ENCODE assay signal across 8 cellular contexts in genomic region chr4:37826282-37827029, GRCh38. TPM values are rescaled to one million over a fixed set of nuclear protein-coding genes. Genes with fewer than 3 reads are reported as not detected.
DNase-seq lines count a peak whose midpoint lies in the region; ATAC-seq and TF ChIP-seq lines count a peak whose summit lies in the region.

Gene PGM2 (plus strand): TSS chr4:37826686. CDS start chr4:37826733, 47 bp downstream.

- H3K4me3 Mint-ChIP-seq in activated T-helper 2 cell treated with anti-CD3 and anti-CD28 coated beads, Interferon-gamma antibody, Interleukin-2, Interleukin-4, amounts not matched to agents 10 μg/mL and 5 μg/mL and 100 μg/mL, durations not matched to agents 14 hours and 24 hours and 36 hours (ENCODE audit: low read depth) = peak within 1 kb of the TSS; percentile 91
- peak within 1 kb of the TSS; percentile 89 for H3K4me3 Mint-ChIP-seq in nephron progenitor cell

- no peak for TF ChIP-seq CTCF in KMS-11 (conservative IDR thresholded peaks at IDR 0.05; ENCODE audit: low read depth, low read length)
- TF ChIP-seq CTCF in fibroblast of the aortic adventitia (IDR thresholded peaks at IDR 0.05; ENCODE audit: insufficient read depth, low read length) = peak; percentile 13
- no peak for TF ChIP-seq CTCF in nephron progenitor cell (IDR thresholded peaks at IDR 0.05)
- TF ChIP-seq CTCF in stomach (IDR thresholded peaks at IDR 0.05) = no peak

- H3K27me3 ChIP-seq in KMS-11 (ENCODE audit: insufficient read depth, low read depth) = no peaks in the 10 kb centered on the region
- no peaks in the 10 kb centered on the region for H3K27me3 ChIP-seq in stomach

- no peaks in the 10 kb centered on the region for H3K9me3 Mint-ChIP-seq in activated T-helper 2 cell treated with anti-CD3 and anti-CD28 coated beads, Interferon-gamma antibody, Interleukin-2, Interleukin-4, amounts not matched to agents 10 μg/mL and 5 μg/mL and 100 μg/mL, durations not matched to agents 14 hours and 24 hours and 36 hours
- no peaks in the 10 kb centered on the region for H3K9me3 Mint-ChIP-seq in nephron progenitor cell

- DNase-seq in Daoy (ENCODE audit: low read depth) (peak; percentile 92), RKO (ENCODE audit: low spot score) (peak; percentile 88), fibroblast of the aortic adventitia (ENCODE audit: low read depth) (peak; percentile 75), nephron progenitor cell (peak; percentile 88), stomach (peak; percentile 89)
- peak; percentile 88 for DNase-seq in activated T-helper 2 cell treated with anti-CD3 and anti-CD28 coated beads, Interferon-gamma antibody, Interleukin-2, Interleukin-4, amounts not matched to agents 10 μg/mL and 5 μg/mL and 100 μg/mL, durations not matched to agents 14 hours and 24 hours and 36 hours (ENCODE audit: low spot score)

- H3K27me3 Mint-ChIP-seq in activated T-helper 2 cell treated with anti-CD3 and anti-CD28 coated beads, Interferon-gamma antibody, Interleukin-2, Interleukin-4, amounts not matched to agents 10 μg/mL and 5 μg/mL and 100 μg/mL, durations not matched to agents 14 hours and 24 hours and 36 hours (ENCODE audit: low read depth) = peaks cover 5% of the 10 kb centered on the region
- peaks cover 29% of the 10 kb centered on the region for H3K27me3 Mint-ChIP-seq in nephron progenitor cell (ENCODE audit: low read depth, poor library complexity)

- H3K4me2 ChIP-seq in KMS-11 = peak within 1 kb of the TSS; percentile 82

- peaks cover 7% of the 10 kb centered on the region for H3K4me1 ChIP-seq in KMS-11 (ENCODE audit: low read depth, poor library complexity, severe bottlenecking)
- peaks cover 8 to 36% (median 23%) of the 10 kb centered on the region in 4 donors for H3K4me1 ChIP-seq in stomach

- no peaks in the 10 kb centered on the region for H4K20me1 ChIP-seq in KMS-11 (ENCODE audit: insufficient read depth)

- H3K4me3 ChIP-seq in KMS-11 (IDR thresholded peaks at IDR 0.05; ENCODE audit: insufficient read depth, low read depth, low read length) = peak within 1 kb of the TSS; percentile 89
- peak within 1 kb of the TSS; percentile 94 for H3K4me3 ChIP-seq in fibroblast of the aortic adventitia (ENCODE audit: low read depth, low read length)
- H3K4me3 ChIP-seq in stomach = peak within 1 kb of the TSS; percentile 74 to 95 (median 88)

- peak within 1 kb of the TSS; percentile 69; the same call in 1 of the 2 replicates for H3K9ac ChIP-seq in KMS-11

- peak in 1 of 4 donors; percentile 75 for TF ChIP-seq POLR2A in stomach (IDR thresholded peaks at IDR 0.05)

- no peak for TF ChIP-seq EP300 in stomach (IDR thresholded peaks at IDR 0.05)

- no peaks in the 10 kb centered on the region for H3K9me3 ChIP-seq in stomach

- peak within 1 kb of the TSS; percentile 11; the same call in 1 of the 2 replicates for H3K27ac ChIP-seq in KMS-11
- peak within 1 kb of the TSS; percentile 83 to 90 (median 88) for H3K27ac ChIP-seq in stomach

- H3K36me3 Mint-ChIP-seq in activated T-helper 2 cell treated with anti-CD3 and anti-CD28 coated beads, Interferon-gamma antibody, Interleukin-2, Interleukin-4, amounts not matched to agents 10 μg/mL and 5 μg/mL and 100 μg/mL, durations not matched to agents 14 hours and 24 hours and 36 hours (ENCODE audit: low read depth) = peaks cover 33% of the 10 kb centered on the region
- peaks cover 18% of the 10 kb centered on the region for H3K36me3 Mint-ChIP-seq in nephron progenitor cell (ENCODE audit: low read depth)

- H3K36me3 ChIP-seq in KMS-11 (ENCODE audit: insufficient read depth) (no peaks in the 10 kb centered on the region), stomach (peaks cover 13 to 17% (median 16%) of the 10 kb centered on the region in 4 donors)

- peak within 1 kb of the TSS; percentile 87 for H3K27ac Mint-ChIP-seq in activated T-helper 2 cell treated with anti-CD3 and anti-CD28 coated beads, Interferon-gamma antibody, Interleukin-2, Interleukin-4, amounts not matched to agents 10 μg/mL and 5 μg/mL and 100 μg/mL, durations not matched to agents 14 hours and 24 hours and 36 hours
- peak within 1 kb of the TSS; percentile 6 for H3K27ac Mint-ChIP-seq in nephron progenitor cell

- WGBS in stomach, 5 donors = 0% methylated on average over 24 to 57 of the region's 57 CpGs

- H3K79me2 ChIP-seq in KMS-11 (ENCODE audit: insufficient read depth, low read depth) = no peaks in the 10 kb centered on the region

- intact Hi-C loops in activated T-helper 2 cell treated with anti-CD3 and anti-CD28 coated beads, Interferon-gamma antibody, Interleukin-2, Interleukin-4, amounts not matched to agents 10 μg/mL and 5 μg/mL and 100 μg/mL, durations not matched to agents 14 hours and 24 hours and 36 hours (cut with micrococcal nuclease) = loop anchor here (1.0 to 5.0 kb wide), 4 partner anchors 66 to 306 kb away; partner anchors contain the start of gene RELL1
- intact Hi-C loops in stomach (cut with DNase I; ENCODE audit: low total_unique reads) = loop anchor here (5.0 to 10.0 kb wide), 2 partner anchors 58 to 151 kb away; no protein-coding TSS in a partner anchor

- peaks cover 43% of the 10 kb centered on the region for H3K4me1 Mint-ChIP-seq in activated T-helper 2 cell treated with anti-CD3 and anti-CD28 coated beads, Interferon-gamma antibody, Interleukin-2, Interleukin-4, amounts not matched to agents 10 μg/mL and 5 μg/mL and 100 μg/mL, durations not matched to agents 14 hours and 24 hours and 36 hours (ENCODE audit: low read depth)
- H3K4me1 Mint-ChIP-seq in nephron progenitor cell = peaks cover 45% of the 10 kb centered on the region

- peak within 1 kb of the TSS; percentile 55 for H2AFZ ChIP-seq in KMS-11 (ENCODE audit: low read depth)

- ATAC-seq in GM21737 (IDR thresholded peaks at IDR 0.05; ENCODE audit: unreplicated experiment) = peak; percentile 97

RNA-seq across cellular contexts. Expression of gene PGM2, which starts in this region (rescaled TPM):
- total RNA-seq in Daoy (2014; rRNA removed; shearing (Covaris generic)) = 46.5 and 48.7 TPM in 2 replicates
- total RNA-seq in activated T-helper 2 cell treated with anti-CD3 and anti-CD28 coated beads, Interferon-gamma antibody, Interleukin-2, Interleukin-4, amounts not matched to agents 10 μg/mL and 5 μg/mL and 100 μg/mL, durations not matched to agents 14 hours and 24 hours and 36 hours = 49.3 and 52.5 TPM in 2 replicates
- total RNA-seq in fibroblast of the aortic adventitia (ENCODE audit: low replicate concordance) (19.9 and 21.4 TPM in 2 replicates), stomach (10 to 100 TPM in 4 of 5 donors, 1 to 10 TPM in 1; 8.7 to 53.1 (median 14.0) TPM)
- 10 to 100 TPM in 1 of 3 donors, 1 to 10 TPM in 2; 7.4 to 16.8 (median 8.7) TPM for polyA plus RNA-seq in stomach

Comparison
In these comparisons a context has a peak if more than half of its experiments do, and no peak if none do; other contexts are left out.
1. Peak in every context shown above with its lines: DNase-seq, ATAC-seq, H3K4me3 ChIP-seq and H3K27ac ChIP-seq.